Comparison of ENCODE assay signal across 16 cellular contexts in the genomic region with DNA sequence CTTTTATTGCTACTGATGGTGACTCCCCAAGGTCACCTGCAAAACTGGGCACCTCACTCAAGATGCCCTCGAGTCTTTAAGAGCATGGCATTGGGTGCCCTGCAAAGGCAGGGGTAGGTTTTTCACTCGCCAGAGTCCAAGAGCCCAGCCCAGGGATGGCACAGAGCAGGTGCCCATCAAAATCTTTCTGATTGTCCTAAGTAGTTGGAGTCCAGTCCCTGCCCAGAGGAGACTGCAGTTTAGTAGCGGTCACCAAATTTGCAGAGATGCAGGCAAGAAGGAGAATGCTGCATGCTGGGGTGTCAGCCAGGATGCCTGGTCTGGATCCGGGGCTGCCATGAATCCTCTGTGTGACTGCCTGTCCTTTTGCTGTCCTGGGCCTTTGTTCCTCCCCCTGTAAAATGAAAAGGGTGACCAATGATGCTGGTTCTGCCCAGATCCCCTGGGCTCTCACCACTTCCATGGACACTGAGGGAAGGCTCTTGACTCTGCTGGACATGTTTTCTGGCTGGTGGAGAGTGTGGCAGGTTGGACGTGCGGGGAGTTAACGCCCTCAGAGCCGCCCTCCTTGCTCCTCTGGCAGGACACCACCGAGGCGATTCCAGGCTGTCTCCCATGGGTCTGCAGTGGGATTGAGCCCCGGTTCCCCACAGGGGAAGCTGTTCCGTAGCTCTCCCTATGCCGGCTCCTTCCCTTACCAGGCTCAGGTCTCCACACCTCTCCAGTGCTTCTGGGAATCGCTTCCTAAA. TPM values are rescaled to one million over a fixed set of nuclear protein-coding genes. Genes with fewer than 3 reads are reported as not detected.
DNase-seq lines count a peak whose midpoint lies in the region; ATAC-seq and TF ChIP-seq lines count a peak whose summit lies in the region.
"Had no signal": no experiment of that assay in that cellular context is flagged by ENCODE, and none has a peak within 500 bp of the region (broad histone marks: within the 10 kb centered on the region; RNA-seq: fewer than 3 reads in every experiment).

No MANE protein-coding gene starts in this region.

- TF ChIP-seq CTCF in endodermal cell (conservative IDR thresholded peaks at IDR 0.05) = no peak
- no peak for TF ChIP-seq CTCF in neural progenitor cell (IDR thresholded peaks at IDR 0.05)
- no peak for TF ChIP-seq CTCF in upper lobe of right lung (IDR thresholded peaks at IDR 0.05)

- no peak for ATAC-seq in Right ventricle myocardium superior (ENCODE audit: poor library complexity)
- ATAC-seq in right cardiac atrium = no peak
- no peak for ATAC-seq in upper lobe of right lung
- no peak for ATAC-seq in HG03432 (IDR thresholded peaks at IDR 0.05; ENCODE audit: unreplicated experiment)
- ATAC-seq: GM12878 had no signal

- H3K27me3 ChIP-seq in right cardiac atrium (ENCODE audit: control insufficient read depth, insufficient read depth) (no peaks in the 10 kb centered on the region), endodermal cell (ENCODE audit: control insufficient read depth, insufficient read depth, low read length, poor library complexity, severe bottlenecking) (peaks cover 7% of the 10 kb centered on the region), neural progenitor cell (no peaks in the 10 kb centered on the region), upper lobe of right lung (no peaks in the 10 kb centered on the region)
- H3K27me3 ChIP-seq: BLaER1 treated with 17β-estradiol and CSF1 and Interleukin-3, amounts not matched to agents 10 nM and 100 nM had no signal

- peaks cover 17% of the 10 kb centered on the region for H3K27me3 Mint-ChIP-seq in endodermal cell (ENCODE audit: insufficient read depth)
- H3K27me3 Mint-ChIP-seq in neural progenitor cell (ENCODE audit: insufficient read depth, low read depth) = peaks cover 37% of the 10 kb centered on the region

- peaks cover 16% of the 10 kb centered on the region for H3F3A ChIP-seq in neural progenitor cell (ENCODE audit: low read depth)

- H3K27ac Mint-ChIP-seq in endodermal cell (no peak overlapping the region), neural progenitor cell (peak overlapping the region; percentile 53)
- H3K27ac Mint-ChIP-seq: CD4-positive, CD25-positive, alpha-beta regulatory T cell had no signal

- H3K4me2 ChIP-seq in neural progenitor cell = no peak overlapping the region
- H3K4me2 ChIP-seq: BLaER1 treated with 17β-estradiol and CSF1 and Interleukin-3, amounts not matched to agents 10 nM and 100 nM had no signal

- no peaks in the 10 kb centered on the region for H3K9me3 ChIP-seq in right cardiac atrium (ENCODE audit: control insufficient read depth, low read length)
- peaks cover 10% of the 10 kb centered on the region for H3K9me3 ChIP-seq in endodermal cell (ENCODE audit: control insufficient read depth, low read length)
- peaks cover 3% of the 10 kb centered on the region for H3K9me3 ChIP-seq in neural progenitor cell (ENCODE audit: low read depth)
- no peaks in the 10 kb centered on the region for H3K9me3 ChIP-seq in upper lobe of right lung

- peaks cover 4% of the 10 kb centered on the region for H3K4me1 Mint-ChIP-seq in endodermal cell
- H3K4me1 Mint-ChIP-seq in neural progenitor cell = peaks cover 17% of the 10 kb centered on the region
- H3K4me1 Mint-ChIP-seq: CD4-positive, CD25-positive, alpha-beta regulatory T cell had no signal

- H3K36me3 Mint-ChIP-seq in endodermal cell (ENCODE audit: low read depth) (peaks cover 10% of the 10 kb centered on the region), neural progenitor cell (no peaks in the 10 kb centered on the region)
- H3K36me3 Mint-ChIP-seq: CD4-positive, CD25-positive, alpha-beta regulatory T cell had no signal

- H3K4me3 ChIP-seq in right cardiac atrium (ENCODE audit: low read length) (no peak overlapping the region), endodermal cell (ENCODE audit: low read length) (no peak overlapping the region), neural progenitor cell (no peak overlapping the region), upper lobe of right lung (no peak overlapping the region)
- H3K4me3 ChIP-seq: BLaER1 treated with 17β-estradiol and CSF1 and Interleukin-3, amounts not matched to agents 10 nM and 100 nM; GM12878; GM23248 had no signal

- H3K9me3 Mint-ChIP-seq in endodermal cell (peaks cover 28% of the 10 kb centered on the region), neural progenitor cell (peaks cover 42% of the 10 kb centered on the region)

- no peaks in the 10 kb centered on the region for H3K79me2 ChIP-seq in neural progenitor cell (ENCODE audit: low read depth)

- H3K36me3 ChIP-seq in endodermal cell (ENCODE audit: control insufficient read depth, insufficient read depth, low read length) (no peaks in the 10 kb centered on the region), neural progenitor cell (no peaks in the 10 kb centered on the region), upper lobe of right lung (no peaks in the 10 kb centered on the region)
- H3K36me3 ChIP-seq: BLaER1 treated with 17β-estradiol and CSF1 and Interleukin-3, amounts not matched to agents 10 nM and 100 nM had no signal

- DNase-seq in Right ventricle myocardium superior = peak; percentile 18
- no peak for DNase-seq in right cardiac atrium
- DNase-seq in endodermal cell = peak; percentile 14
- DNase-seq in neural progenitor cell (ENCODE audit: low spot score) = no peak
- peak; percentile 39 for DNase-seq in upper lobe of right lung
- no peak for DNase-seq in GM03348 (ENCODE audit: low spot score)
- DNase-seq: 8988T; AML-193; CD4-positive, CD25-positive, alpha-beta regulatory T cell; DMS53; GF-D8; GM23248 had no signal

- no peaks in the 10 kb centered on the region for H4K20me1 ChIP-seq in neural progenitor cell (ENCODE audit: low read depth)
- H4K20me1 ChIP-seq: BLaER1 treated with 17β-estradiol and CSF1 and Interleukin-3, amounts not matched to agents 10 nM and 100 nM had no signal

- H3K4me3 Mint-ChIP-seq in endodermal cell (no peak overlapping the region), neural progenitor cell (no peak overlapping the region)
- H3K4me3 Mint-ChIP-seq: CD4-positive, CD25-positive, alpha-beta regulatory T cell had no signal

- H3K27ac ChIP-seq in right cardiac atrium (ENCODE audit: low read length) = no peak overlapping the region
- no peak overlapping the region for H3K27ac ChIP-seq in endodermal cell (ENCODE audit: low read depth, low read length)
- H3K27ac ChIP-seq in neural progenitor cell = no peak overlapping the region
- no peak overlapping the region for H3K27ac ChIP-seq in upper lobe of right lung
- H3K27ac ChIP-seq: BLaER1 treated with 17β-estradiol and CSF1 and Interleukin-3, amounts not matched to agents 10 nM and 100 nM; GM23248 had no signal

- 73% methylated on average over 14 of the region's 14 CpGs for WGBS in right cardiac atrium
- 87 to 89% methylated on average over 9 to 14 of the region's 14 CpGs for WGBS in endodermal cell (ENCODE audit: insufficient coverage in 1 of 2, insufficient read length in 1 of 2), 2 experiments

- no peak overlapping the region for H3K9ac ChIP-seq in endodermal cell (ENCODE audit: extremely low read depth, low read length, poor library complexity, severe bottlenecking)
- no peak overlapping the region for H3K9ac ChIP-seq in neural progenitor cell
- H3K9ac ChIP-seq: BLaER1 treated with 17β-estradiol and CSF1 and Interleukin-3, amounts not matched to agents 10 nM and 100 nM; GM23248 had no signal

- intact Hi-C loops in Right ventricle myocardium superior (cut with DNase I) (no loop called here), right cardiac atrium (cut with DNase I) (no loop called here), upper lobe of right lung (cut with DNase I) (no loop called here)

- H3K4me1 ChIP-seq in right cardiac atrium (ENCODE audit: control insufficient read depth, insufficient read depth, low read length) (no peaks in the 10 kb centered on the region), endodermal cell (ENCODE audit: control insufficient read depth, insufficient read depth, low read length) (no peaks in the 10 kb centered on the region), neural progenitor cell (peaks cover 18% of the 10 kb centered on the region), upper lobe of right lung (no peaks in the 10 kb centered on the region)
- H3K4me1 ChIP-seq: BLaER1 treated with 17β-estradiol and CSF1 and Interleukin-3, amounts not matched to agents 10 nM and 100 nM had no signal

- no peak overlapping the region for H2AFZ ChIP-seq in neural progenitor cell (replicated peaks)
- H2AFZ ChIP-seq: GM23248 had no signal

RNA-seq across cellular contexts. Expression of a gene that starts 41.3 kb away (rescaled TPM):
- total RNA-seq in Right ventricle myocardium superior (22.8 TPM), right cardiac atrium (not detected), endodermal cell (100 to 1,000 TPM in 1 of 2 donors, 10 to 100 TPM in 1; 78.3 to 117 TPM), neural progenitor cell (ENCODE audit: low replicate concordance) (312 and 1,018 TPM in 2 replicates), upper lobe of right lung (not detected)
- 0.07 TPM for polyA plus RNA-seq in right cardiac atrium
- 99.8 TPM for polyA plus RNA-seq in endodermal cell (2013, experiment 1 of 2)
- 92.1 TPM for polyA plus RNA-seq in endodermal cell (2013, experiment 2 of 2)
- total RNA-seq: CD4-positive, CD25-positive, alpha-beta regulatory T cell; GM23248; HT-29 had no signal
- polyA plus RNA-seq: CD4-positive, CD25-positive, alpha-beta regulatory T cell; GM12878; GM23248 had no signal

RNA-seq across cellular contexts. Expression of a gene that starts 58.0 kb away (rescaled TPM):
- total RNA-seq in Right ventricle myocardium superior (24.7 TPM), right cardiac atrium (10 to 100 TPM; 10.4 to 35.3 (median 18.3) TPM), endodermal cell (10 to 100 TPM in 1 of 2 donors, 1 to 10 TPM in 1; 5.3 to 15.3 TPM), neural progenitor cell (ENCODE audit: low replicate concordance) (7.3 and 10.6 TPM in 2 replicates), upper lobe of right lung (15.6 TPM)
- 32.9 TPM for polyA plus RNA-seq in right cardiac atrium
- polyA plus RNA-seq in endodermal cell (2013, experiment 1 of 2) = 5.6 TPM
- polyA plus RNA-seq in endodermal cell (2013, experiment 2 of 2) = 2.9 TPM
- total RNA-seq: HT-29 had no signal
- polyA plus RNA-seq: CD4-positive, CD25-positive, alpha-beta regulatory T cell had no signal

Comparison
In these comparisons a context has a peak if more than half of its experiments do, and no peak if none do; other contexts are left out.
1. DNase-seq: peak in Right ventricle myocardium superior (single experiment), endodermal cell (single experiment) and upper lobe of right lung (single experiment); none in right cardiac atrium (0 of 3), neural progenitor cell (single experiment) and GM03348 (single experiment).
2. RNA of a gene that starts 41.3 kb away (total RNA-seq): 312 to 1,018 TPM in neural progenitor cell, 78.3 to 117 TPM in endodermal cell and 22.8 TPM in Right ventricle myocardium superior (single experiment); not detected in right cardiac atrium and not detected in upper lobe of right lung (single experiment); every median in the first group is over 10 times any median in the second.